In the genomic region with DNA sequence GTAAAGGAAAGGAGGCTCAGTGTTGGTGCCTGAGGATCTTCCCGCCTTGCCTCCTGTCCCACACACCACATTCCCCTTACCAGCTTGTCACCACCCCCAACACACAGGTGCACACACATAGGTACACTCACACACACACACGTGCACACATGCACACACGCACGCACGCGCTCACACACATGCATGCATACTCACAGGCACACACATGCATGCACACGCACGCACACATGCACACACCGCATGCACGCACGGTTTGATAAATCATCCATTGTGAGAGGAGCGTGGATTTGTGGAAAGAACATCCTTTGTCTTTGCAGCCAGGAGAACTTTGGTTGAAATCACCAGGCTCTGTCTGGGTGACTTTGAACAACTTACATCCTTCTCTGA, we compare ENCODE assay signal across 1 cellular context.
TF ChIP-seq lines count a peak whose summit lies in the region.

No MANE protein-coding gene starts in this region.

TF ChIP-seq in GM12878, 131 proteins besides CTCF, POLR2A, EP300 and RAD21:
- TF ChIP-seq, protein P1, sequence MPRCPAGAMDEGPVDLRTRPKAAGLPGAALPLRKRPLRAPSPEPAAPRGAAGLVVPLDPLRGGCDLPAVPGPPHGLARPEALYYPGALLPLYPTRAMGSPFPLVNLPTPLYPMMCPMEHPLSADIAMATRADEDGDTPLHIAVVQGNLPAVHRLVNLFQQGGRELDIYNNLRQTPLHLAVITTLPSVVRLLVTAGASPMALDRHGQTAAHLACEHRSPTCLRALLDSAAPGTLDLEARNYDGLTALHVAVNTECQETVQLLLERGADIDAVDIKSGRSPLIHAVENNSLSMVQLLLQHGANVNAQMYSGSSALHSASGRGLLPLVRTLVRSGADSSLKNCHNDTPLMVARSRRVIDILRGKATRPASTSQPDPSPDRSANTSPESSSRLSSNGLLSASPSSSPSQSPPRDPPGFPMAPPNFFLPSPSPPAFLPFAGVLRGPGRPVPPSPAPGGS (IDR thresholded peaks at IDR 0.05; ENCODE audit: borderline replicate concordance, insufficient read depth, low read depth, low read length, poor library complexity, severe bottlenecking), result peak; percentile 97
- TF ChIP-seq CEBPB (IDR thresholded peaks at IDR 0.05; ENCODE audit: borderline replicate concordance in 1 of 2, low read depth in 2 of 2, low read length in 2 of 2) (no peak), CHD1 (IDR thresholded peaks at IDR 0.05; ENCODE audit: low read depth, low read length) (no peak), TCF3 (IDR thresholded peaks at IDR 0.05; ENCODE audit: borderline replicate concordance, insufficient read depth, low read depth, low read length) (0 out of 2 replicates have a peak, but pooled peaks have one; percentile 47), POLR2AphosphoS2 (IDR thresholded peaks at IDR 0.05; ENCODE audit: low read depth, low read length) (no peak), ASH2L (IDR thresholded peaks at IDR 0.05; ENCODE audit: borderline replicate concordance, low read depth) (no peak)
- TF ChIP-seq, protein P2, sequence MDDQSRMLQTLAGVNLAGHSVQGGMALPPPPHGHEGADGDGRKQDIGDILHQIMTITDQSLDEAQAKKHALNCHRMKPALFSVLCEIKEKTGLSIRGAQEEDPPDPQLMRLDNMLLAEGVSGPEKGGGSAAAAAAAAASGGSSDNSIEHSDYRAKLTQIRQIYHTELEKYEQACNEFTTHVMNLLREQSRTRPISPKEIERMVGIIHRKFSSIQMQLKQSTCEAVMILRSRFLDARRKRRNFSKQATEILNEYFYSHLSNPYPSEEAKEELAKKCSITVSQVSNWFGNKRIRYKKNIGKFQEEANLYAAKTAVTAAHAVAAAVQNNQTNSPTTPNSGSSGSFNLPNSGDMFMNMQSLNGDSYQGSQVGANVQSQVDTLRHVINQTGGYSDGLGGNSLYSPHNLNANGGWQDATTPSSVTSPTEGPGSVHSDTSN (IDR thresholded peaks at IDR 0.05; ENCODE audit: insufficient replicate concordance, low read depth, low read length), result peak; percentile 67
- TF ChIP-seq, protein P3, sequence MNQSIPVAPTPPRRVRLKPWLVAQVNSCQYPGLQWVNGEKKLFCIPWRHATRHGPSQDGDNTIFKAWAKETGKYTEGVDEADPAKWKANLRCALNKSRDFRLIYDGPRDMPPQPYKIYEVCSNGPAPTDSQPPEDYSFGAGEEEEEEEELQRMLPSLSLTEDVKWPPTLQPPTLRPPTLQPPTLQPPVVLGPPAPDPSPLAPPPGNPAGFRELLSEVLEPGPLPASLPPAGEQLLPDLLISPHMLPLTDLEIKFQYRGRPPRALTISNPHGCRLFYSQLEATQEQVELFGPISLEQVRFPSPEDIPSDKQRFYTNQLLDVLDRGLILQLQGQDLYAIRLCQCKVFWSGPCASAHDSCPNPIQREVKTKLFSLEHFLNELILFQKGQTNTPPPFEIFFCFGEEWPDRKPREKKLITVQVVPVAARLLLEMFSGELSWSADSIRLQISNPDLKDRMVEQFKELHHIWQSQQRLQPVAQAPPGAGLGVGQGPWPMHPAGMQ (IDR thresholded peaks at IDR 0.05; ENCODE audit: borderline replicate concordance), result no peak
- TF ChIP-seq, protein P4, sequence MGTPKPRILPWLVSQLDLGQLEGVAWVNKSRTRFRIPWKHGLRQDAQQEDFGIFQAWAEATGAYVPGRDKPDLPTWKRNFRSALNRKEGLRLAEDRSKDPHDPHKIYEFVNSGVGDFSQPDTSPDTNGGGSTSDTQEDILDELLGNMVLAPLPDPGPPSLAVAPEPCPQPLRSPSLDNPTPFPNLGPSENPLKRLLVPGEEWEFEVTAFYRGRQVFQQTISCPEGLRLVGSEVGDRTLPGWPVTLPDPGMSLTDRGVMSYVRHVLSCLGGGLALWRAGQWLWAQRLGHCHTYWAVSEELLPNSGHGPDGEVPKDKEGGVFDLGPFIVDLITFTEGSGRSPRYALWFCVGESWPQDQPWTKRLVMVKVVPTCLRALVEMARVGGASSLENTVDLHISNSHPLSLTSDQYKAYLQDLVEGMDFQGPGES (IDR thresholded peaks at IDR 0.05), result no peak
- TF ChIP-seq, protein P5, sequence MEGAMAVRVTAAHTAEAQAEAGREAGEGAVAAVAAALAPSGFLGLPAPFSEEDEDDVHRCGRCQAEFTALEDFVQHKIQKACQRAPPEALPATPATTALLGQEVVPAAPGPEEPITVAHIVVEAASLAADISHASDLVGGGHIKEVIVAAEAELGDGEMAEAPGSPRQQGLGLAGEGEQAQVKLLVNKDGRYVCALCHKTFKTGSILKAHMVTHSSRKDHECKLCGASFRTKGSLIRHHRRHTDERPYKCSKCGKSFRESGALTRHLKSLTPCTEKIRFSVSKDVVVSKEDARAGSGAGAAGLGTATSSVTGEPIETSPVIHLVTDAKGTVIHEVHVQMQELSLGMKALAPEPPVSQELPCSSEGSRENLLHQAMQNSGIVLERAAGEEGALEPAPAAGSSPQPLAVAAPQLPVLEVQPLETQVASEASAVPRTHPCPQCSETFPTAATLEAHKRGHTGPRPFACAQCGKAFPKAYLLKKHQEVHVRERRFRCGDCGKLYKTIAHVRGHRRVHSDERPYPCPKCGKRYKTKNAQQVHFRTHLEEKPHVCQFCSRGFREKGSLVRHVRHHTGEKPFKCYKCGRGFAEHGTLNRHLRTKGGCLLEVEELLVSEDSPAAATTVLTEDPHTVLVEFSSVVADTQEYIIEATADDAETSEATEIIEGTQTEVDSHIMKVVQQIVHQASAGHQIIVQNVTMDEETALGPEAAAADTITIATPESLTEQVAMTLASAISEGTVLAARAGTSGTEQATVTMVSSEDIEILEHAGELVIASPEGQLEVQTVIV (IDR thresholded peaks at IDR 0.05; ENCODE audit: borderline replicate concordance, partially characterized antibody), result no peak
TF ChIP-seq in GM12878: peak in this region for 3.
